Comparison of ENCODE assay signal across 7 cellular contexts in the genomic region with DNA sequence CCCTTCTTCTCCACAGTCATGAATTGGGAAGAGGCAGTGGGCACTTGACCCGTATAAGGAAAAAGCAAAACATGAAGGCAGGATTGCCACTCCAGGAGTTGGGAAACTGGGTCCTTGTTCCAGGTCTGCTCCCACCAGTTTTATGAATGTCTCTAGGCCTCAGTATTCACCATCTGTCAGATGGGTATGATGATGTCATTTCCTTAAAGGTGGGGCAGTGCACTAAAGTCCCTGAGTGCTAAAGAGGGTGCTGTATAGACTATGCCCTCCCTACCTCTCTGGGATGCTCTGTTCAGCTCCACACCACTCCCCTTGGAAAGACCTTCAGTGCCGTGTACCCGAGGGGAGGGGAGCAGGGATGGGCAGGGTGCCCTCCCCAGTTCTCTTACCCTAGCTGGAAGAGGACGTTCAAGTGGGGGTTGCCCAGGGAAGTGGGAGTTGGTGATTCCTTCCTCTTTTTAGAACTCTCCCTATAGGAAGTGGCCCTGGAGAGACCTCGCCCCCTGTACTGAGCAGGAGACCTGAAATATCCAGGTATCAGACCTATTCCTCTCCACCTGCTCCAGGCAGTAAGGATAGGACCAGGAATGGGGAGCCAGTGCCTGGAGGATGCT. TPM values are rescaled to one million over a fixed set of nuclear protein-coding genes. Genes with fewer than 3 reads are reported as not detected.
A peak's percentile ranks its signal among the peaks of the same experiment; 100 is the strongest.
DNase-seq lines count a peak whose midpoint lies in the region; ATAC-seq and TF ChIP-seq lines count a peak whose summit lies in the region.

No MANE protein-coding gene starts in this region.

- H3K4me2 ChIP-seq in hepatocyte: peak overlapping the region; percentile 89

- H4K20me1 ChIP-seq in hepatocyte (ENCODE audit: insufficient read depth, poor library complexity, severe bottlenecking): peaks cover 54% of the 10 kb centered on the region

- H3K27me3 Mint-ChIP-seq in activated CD4-positive, alpha-beta memory T cell treated with anti-CD3 and anti-CD28 coated beads for 36 hours: peaks cover 2% of the 10 kb centered on the region
- H3K27me3 Mint-ChIP-seq in stimulated activated naive CD8-positive, alpha-beta T cell treated with anti-CD3 and anti-CD28 coated beads, Interleukin-15, amount 100 ng/mL, for 72 hours: no peaks in the 10 kb centered on the region

- H2AFZ ChIP-seq in hepatocyte: no peak overlapping the region

- no peaks in the 10 kb centered on the region for H3K9me3 Mint-ChIP-seq in activated CD4-positive, alpha-beta memory T cell treated with anti-CD3 and anti-CD28 coated beads for 36 hours
- no peaks in the 10 kb centered on the region for H3K9me3 Mint-ChIP-seq in stimulated activated naive CD8-positive, alpha-beta T cell treated with anti-CD3 and anti-CD28 coated beads, Interleukin-15, amount 100 ng/mL, for 72 hours

- WGBS in hepatocyte (ENCODE audit: low lambda C conversion rate, missing lambda C conversion rate): 65% methylated on average over 5 of the region's 5 CpGs

- POLR2A ChIA-PET in activated CD4-positive, alpha-beta memory T cell treated with anti-CD3 and anti-CD28 coated beads for 36 hours (lab: Charles Lee): interaction anchor here (1.2 to 7.1 kb wide), 5 partner anchors 14 to 54 kb away, joined by 3 to 97 read pairs (median 6); a partner anchor contains a TSS

- no peak for ATAC-seq in stimulated activated naive CD8-positive, alpha-beta T cell treated with anti-CD3 and anti-CD28 coated beads, Interleukin-15, amount 100 ng/mL, for 72 hours
- ATAC-seq in GM21390 (IDR thresholded peaks at IDR 0.05; ENCODE audit: unreplicated experiment): no peak

- H3K4me1 ChIP-seq in hepatocyte (ENCODE audit: insufficient read depth): peaks cover 43% of the 10 kb centered on the region

- H3K36me3 ChIP-seq in hepatocyte (replicated peaks; ENCODE audit: insufficient read depth, low read depth): no peaks in the 10 kb centered on the region

- no peaks in the 10 kb centered on the region for H3K9me2 ChIP-seq in hepatocyte (replicated peaks; ENCODE audit: insufficient read depth)

- H3K27ac Mint-ChIP-seq in activated CD4-positive, alpha-beta memory T cell treated with anti-CD3 and anti-CD28 coated beads for 36 hours: peak overlapping the region; percentile 95
- peak overlapping the region; percentile 83 to 97 for H3K27ac Mint-ChIP-seq in stimulated activated naive CD8-positive, alpha-beta T cell treated with anti-CD3 and anti-CD28 coated beads, Interleukin-15, amount 100 ng/mL, for 72 hours

- H3K27me3 ChIP-seq in HL-60 (ENCODE audit: insufficient read depth, poor library complexity, severe bottlenecking): no peaks in the 10 kb centered on the region
- no peaks in the 10 kb centered on the region for H3K27me3 ChIP-seq in hepatocyte

- H3K36me3 Mint-ChIP-seq in activated CD4-positive, alpha-beta memory T cell treated with anti-CD3 and anti-CD28 coated beads for 36 hours: peaks cover 19% of the 10 kb centered on the region

- H3K27ac ChIP-seq in HL-60 (replicated peaks): peak overlapping the region; percentile 89
- H3K27ac ChIP-seq in hepatocyte: peak overlapping the region; percentile 99

- peaks cover 71% of the 10 kb centered on the region for H3K79me2 ChIP-seq in hepatocyte

- TF ChIP-seq CTCF in HL-60 (IDR thresholded peaks at IDR 0.05; ENCODE audit: insufficient read depth, low read length) (no peak), hepatocyte (IDR thresholded peaks at IDR 0.05; ENCODE audit: poor library complexity) (no peak)

- DNase-seq in HL-60 (ENCODE audit: low read depth in 1 of 2, low spot score in 1 of 2) (peak in 1 of 2 experiments; percentile 44), hepatocyte (ENCODE audit: low spot score) (no peak), D341Med (ENCODE audit: low spot score) (no peak), SW 1271 (lab: John Stamatoyannopoulos, UW) (no peak)
- no peak for DNase-seq in activated CD4-positive, alpha-beta memory T cell treated with anti-CD3 and anti-CD28 coated beads for 36 hours
- DNase-seq in stimulated activated naive CD8-positive, alpha-beta T cell treated with anti-CD3 and anti-CD28 coated beads, Interleukin-15, amount 100 ng/mL, for 72 hours: no peak

- H3K9me3 ChIP-seq in hepatocyte (ENCODE audit: low read depth): no peaks in the 10 kb centered on the region

- peak overlapping the region; percentile 95 for H3K4me3 Mint-ChIP-seq in activated CD4-positive, alpha-beta memory T cell treated with anti-CD3 and anti-CD28 coated beads for 36 hours
- H3K4me3 Mint-ChIP-seq in stimulated activated naive CD8-positive, alpha-beta T cell treated with anti-CD3 and anti-CD28 coated beads, Interleukin-15, amount 100 ng/mL, for 72 hours: peak overlapping the region; percentile 94 to 100

- H3K4me1 Mint-ChIP-seq in activated CD4-positive, alpha-beta memory T cell treated with anti-CD3 and anti-CD28 coated beads for 36 hours (ENCODE audit: low read depth): peaks cover 72% of the 10 kb centered on the region
- peaks cover 80% of the 10 kb centered on the region for H3K4me1 Mint-ChIP-seq in stimulated activated naive CD8-positive, alpha-beta T cell treated with anti-CD3 and anti-CD28 coated beads, Interleukin-15, amount 100 ng/mL, for 72 hours

- CTCF ChIA-PET in activated CD4-positive, alpha-beta memory T cell treated with anti-CD3 and anti-CD28 coated beads for 36 hours (lab: Charles Lee): interaction anchor here (1.2 to 4.7 kb wide), 8 partner anchors 10 to 328 kb away, joined by 3 to 24 read pairs (median 8); a partner anchor contains a TSS

- peak overlapping the region; percentile 94 for H3K4me3 ChIP-seq in HL-60 (replicated peaks; ENCODE audit: insufficient read depth, low read length)
- peak overlapping the region; percentile 7 for H3K4me3 ChIP-seq in hepatocyte

- intact Hi-C loops in activated CD4-positive, alpha-beta memory T cell treated with anti-CD3 and anti-CD28 coated beads for 36 hours (cut with micrococcal nuclease): loop anchor here (1.0 to 5.0 kb wide), 4 partner anchors 9 to 95 kb away; a partner anchor contains a TSS

RNA-seq across cellular contexts. Expression of a gene that starts 2.2 kb away (rescaled TPM):
- 100 to 1,000 TPM; 134 to 139 TPM for total RNA-seq in activated CD4-positive, alpha-beta memory T cell treated with anti-CD3 and anti-CD28 coated beads for 36 hours
- total RNA-seq in hepatocyte: 214 and 238 TPM in 2 replicates
- 131 and 141 TPM in 2 replicates for polyA plus RNA-seq in hepatocyte

RNA-seq across cellular contexts. Expression of a gene that starts 18.6 kb away (rescaled TPM):
- total RNA-seq in activated CD4-positive, alpha-beta memory T cell treated with anti-CD3 and anti-CD28 coated beads for 36 hours: 1,000 to 10,000 TPM; 1,774 to 1,791 TPM
- total RNA-seq in hepatocyte: 1,384 and 1,482 TPM in 2 replicates
- polyA plus RNA-seq in hepatocyte: 479 and 491 TPM in 2 replicates

RNA-seq across cellular contexts. Expression of a gene that starts 47.0 kb away (rescaled TPM):
- 10 to 100 TPM; 21.1 to 21.5 TPM for total RNA-seq in activated CD4-positive, alpha-beta memory T cell treated with anti-CD3 and anti-CD28 coated beads for 36 hours
- total RNA-seq in hepatocyte: 10.0 and 11.0 TPM in 2 replicates
- 16.5 and 18.5 TPM in 2 replicates for polyA plus RNA-seq in hepatocyte
